34 cellular contexts compared by ENCODE assay signal in genomic region chr2:229688141-229688540, GRCh38. TPM values are rescaled to one million over a fixed set of nuclear protein-coding genes. Genes with fewer than 3 reads are reported as not detected.
"Had no signal": no experiment of that assay in that cellular context is flagged by ENCODE, and none has a peak within 500 bp of the region (broad histone marks: within the 10 kb centered on the region; RNA-seq: fewer than 3 reads in every experiment).

No MANE protein-coding gene starts in this region.

- ATAC-seq: activated CD4-positive, alpha-beta T cell treated with anti-CD3 and anti-CD28 coated beads for 36 hours; activated CD4-positive, CD25-positive, alpha-beta regulatory T cell treated with anti-CD3 and anti-CD28 coated beads, Interleukin-2, amount 50 U/mL, for 24 hours; activated CD8-positive, alpha-beta memory T cell treated with anti-CD3 and anti-CD28 coated beads, Interleukin-2, amount 10 ng/mL, durations not matched to agents 7 days and 5 days; activated CD8-positive, alpha-beta T cell treated with anti-CD3 and anti-CD28 coated beads, Interleukin-2, amount 10 ng/mL, durations not matched to agents 7 days and 5 days; body of pancreas; WTC11 had no signal

- H3K9me3 ChIP-seq: adrenal gland, body of pancreas, breast epithelium had no signal

- H3K4me1 ChIP-seq: adrenal gland, body of pancreas, breast epithelium had no signal

- H3K27me3 ChIP-seq: adrenal gland, body of pancreas, brain microvascular endothelial cell, breast epithelium had no signal

- H3K27ac ChIP-seq: adrenal gland, body of pancreas, brain microvascular endothelial cell, breast epithelium, WERI-Rb-1 had no signal

- FAIRE-seq: astrocyte, TTC549 had no signal

- DNase-seq: activated CD4-positive, alpha-beta memory T cell treated with anti-CD3 and anti-CD28 coated beads, Interleukin-2, amount 10 ng/mL, durations not matched to agents 7 days and 5 days; activated CD4-positive, alpha-beta T cell treated with anti-CD3 and anti-CD28 coated beads for 1 hour; activated CD4-positive, alpha-beta T cell treated with anti-CD3 and anti-CD28 coated beads for 36 hours; activated CD4-positive, alpha-beta T cell treated with anti-CD3 and anti-CD28 coated beads for 48 hours; activated CD4-positive, alpha-beta T cell treated with anti-CD3 and anti-CD28 coated beads, Interleukin-2, amount 10 ng/mL, durations not matched to agents 7 days and 5 days; activated CD4-positive, alpha-beta T cell treated with anti-CD3 and anti-CD28 coated beads, Interleukin-2, amount 50 U/mL, for 48 hours; activated CD4-positive, CD25-positive, alpha-beta regulatory T cell; activated CD8-positive, alpha-beta memory T cell treated with anti-CD3 and anti-CD28 coated beads for 24 hours; activated CD8-positive, alpha-beta memory T cell treated with anti-CD3 and anti-CD28 coated beads, Interleukin-2, amount 10 ng/mL, durations not matched to agents 7 days and 5 days; activated CD8-positive, alpha-beta memory T cell treated with anti-CD3 and anti-CD28 coated beads, Interleukin-2, amount 50 U/mL, for 48 hours; activated CD8-positive, alpha-beta T cell treated with anti-CD3 and anti-CD28 coated beads, Interleukin-2, amount 10 ng/mL, durations not matched to agents 7 days and 5 days; activated effector memory CD4-positive, alpha-beta T cell treated with Interleukin-2 at 50 U/mL for 16 hours; activated gamma-delta T cell; activated naive CD4-positive, alpha-beta T cell treated with anti-CD3 and anti-CD28 coated beads, Interleukin-2, amount 10 ng/mL, durations not matched to agents 7 days and 5 days; activated naive CD4-positive, alpha-beta T cell treated with Interleukin-2 at 50 U/mL for 16 hours; activated naive CD8-positive, alpha-beta T cell treated with anti-CD3 and anti-CD28 coated beads for 36 hours; activated T-cell treated with anti-CD3 and anti-CD28 coated beads, Interleukin-2, amount 50 U/mL, for 24 hours; activated T-cell treated with anti-CD3 and anti-CD28 coated beads, Interleukin-2, amount 50 U/mL, for 48 hours; adrenal gland; amniotic stem cell; aorta; body of pancreas; brain microvascular endothelial cell; central memory CD4-positive, alpha-beta T cell; T-helper 1 cell; T-helper 2 cell; T-helper 9 cell; WERI-Rb-1 had no signal

- H3K4me3 ChIP-seq: adrenal gland, body of pancreas, breast epithelium had no signal

- H3K36me3 ChIP-seq: adrenal gland, brain microvascular endothelial cell, breast epithelium, WERI-Rb-1 had no signal

RNA-seq across cellular contexts. Expression of gene DNER, which starts 26.2 kb away (rescaled TPM):
- total RNA-seq: activated CD4-positive, alpha-beta memory T cell treated with anti-CD3 and anti-CD28 coated beads, Interleukin-2, amount 10 ng/mL, durations not matched to agents 7 days and 5 days; activated CD4-positive, alpha-beta T cell treated with anti-CD3 and anti-CD28 coated beads for 36 hours; activated CD4-positive, alpha-beta T cell treated with anti-CD3 and anti-CD28 coated beads, Interleukin-2, amount 10 ng/mL, durations not matched to agents 7 days and 5 days; activated CD8-positive, alpha-beta memory T cell treated with anti-CD3 and anti-CD28 coated beads, Interleukin-2, amount 10 ng/mL, durations not matched to agents 7 days and 5 days; activated CD8-positive, alpha-beta T cell treated with anti-CD3 and anti-CD28 coated beads, Interleukin-2, amount 10 ng/mL, durations not matched to agents 7 days and 5 days; activated naive CD8-positive, alpha-beta T cell treated with anti-CD3 and anti-CD28 coated beads for 36 hours; activated T-helper 2 cell treated with anti-CD3 and anti-CD28 coated beads, Interferon-gamma antibody, Interleukin-2, Interleukin-4, amounts not matched to agents 10 μg/mL and 5 μg/mL and 100 μg/mL, durations not matched to agents 14 hours and 24 hours and 36 hours had no signal
